8 cellular contexts compared by ENCODE assay signal in the genomic region with DNA sequence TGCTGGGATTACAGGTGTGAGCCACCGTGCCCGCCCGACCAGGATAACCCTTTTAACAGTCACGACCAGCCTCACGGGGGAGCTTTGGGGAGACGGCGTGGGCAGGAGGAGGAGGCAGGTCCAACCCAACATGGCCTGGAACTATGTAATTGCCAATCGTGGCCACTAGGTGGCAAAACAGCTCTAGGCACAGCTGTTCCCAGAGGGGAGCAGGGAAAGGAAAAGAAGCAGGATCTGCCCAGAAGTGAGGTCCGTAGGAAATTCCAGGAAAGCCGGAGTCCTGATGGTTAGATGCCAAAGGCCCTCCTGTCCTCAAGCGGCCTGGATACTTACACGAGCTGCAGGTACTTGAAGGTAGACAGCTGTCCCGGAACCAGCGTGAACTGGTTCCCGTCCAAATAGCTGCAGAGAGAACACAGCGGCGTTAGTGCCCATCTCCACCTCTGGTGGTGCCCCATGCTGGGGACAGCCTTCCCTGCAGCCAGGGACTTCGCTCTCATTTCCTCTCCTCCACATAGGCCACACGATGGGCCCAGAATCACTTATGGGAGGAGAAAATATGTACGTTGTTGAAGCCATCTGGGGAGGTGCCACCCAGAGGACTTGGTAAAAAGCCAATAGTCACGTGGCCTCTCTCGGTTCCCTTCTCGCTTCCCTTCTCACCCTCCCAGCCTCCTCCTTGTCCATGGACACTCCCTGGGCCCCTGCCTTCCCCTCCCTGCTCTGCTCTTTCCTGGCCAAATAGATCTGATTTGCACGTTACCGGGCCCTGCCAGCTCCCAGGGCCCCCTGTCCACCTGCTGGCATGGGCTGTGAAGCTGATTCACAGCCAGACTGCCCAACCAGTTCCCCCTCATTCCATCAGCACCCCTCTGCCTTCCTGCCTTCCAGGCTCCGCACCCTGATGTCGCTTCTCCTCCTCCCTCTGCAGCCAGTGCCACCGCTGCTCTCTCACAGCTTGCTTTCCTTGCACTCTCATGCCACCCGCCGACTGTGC.
DNase-seq lines count a peak whose midpoint lies in the region; ATAC-seq and TF ChIP-seq lines count a peak whose summit lies in the region.

No MANE protein-coding gene starts in this region.

- H3K4me3 ChIP-seq in Jurkat, Clone E6-1 (ENCODE audit: low read length): no peak overlapping the region
- H3K4me3 ChIP-seq in fibroblast of the aortic adventitia (ENCODE audit: low read depth, low read length): peak overlapping the region; percentile 62
- H3K4me3 ChIP-seq in neural cell (ENCODE audit: low read length): no peak overlapping the region

- no peak overlapping the region for H3K9ac ChIP-seq in neural cell (ENCODE audit: low read length)

- H4K20me1 ChIP-seq in neural cell (ENCODE audit: insufficient read depth): no peaks in the 10 kb centered on the region

- H3K36me3 ChIP-seq in neural cell (ENCODE audit: insufficient read depth, low read length): no peaks in the 10 kb centered on the region

- H3K4me2 ChIP-seq in neural cell (ENCODE audit: low read length): no peak overlapping the region

- peak; percentile 82 for TF ChIP-seq RAD21 in neural cell (conservative IDR thresholded peaks at IDR 0.05)

- H3K79me2 ChIP-seq in neural cell (replicated peaks; ENCODE audit: insufficient read depth, low read length): no peaks in the 10 kb centered on the region

- H3K27me3 ChIP-seq in neural cell (ENCODE audit: insufficient read depth, low read depth, low read length): no peaks in the 10 kb centered on the region

- TF ChIP-seq CTCF in C4-2B (conservative IDR thresholded peaks at IDR 0.05): peak; percentile 95
- peak; percentile 87 for TF ChIP-seq CTCF in GM20000 (IDR thresholded peaks at IDR 0.05; ENCODE audit: extremely low read depth, missing control alignments)
- TF ChIP-seq CTCF in fibroblast of the aortic adventitia (IDR thresholded peaks at IDR 0.05; ENCODE audit: insufficient read depth, low read length): peak; percentile 91
- peak; percentile 84 for TF ChIP-seq CTCF in neural cell (IDR thresholded peaks at IDR 0.05; ENCODE audit: poor library complexity, severe bottlenecking)

- H3K27ac ChIP-seq in C4-2B: peak overlapping the region; percentile 17; the same call in 1 of the 2 replicates
- no peak overlapping the region for H3K27ac ChIP-seq in neural cell (ENCODE audit: low read length)

- DNase-seq in GM20000 (ENCODE audit: low spot score): peak; percentile 82
- DNase-seq in Jurkat, Clone E6-1 (ENCODE audit: low read depth, low spot score): peak; percentile 64
- DNase-seq in OCI-M2 (lab: John Stamatoyannopoulos, UW; ENCODE audit: unreplicated experiment): peak; percentile 71
- DNase-seq in activated T-cell treated with anti-CD3 and anti-CD28 coated beads, Interleukin-2, amount 50 U/mL, for 48 hours: peak; percentile 85 to 87
- DNase-seq in fibroblast of the aortic adventitia (ENCODE audit: low read depth): peak; percentile 84
- DNase-seq in stimulated activated naive CD8-positive, alpha-beta T cell treated with anti-CD3 and anti-CD28 coated beads, Interleukin-15, Interleukin-2, amounts not matched to agents 100 U/mL and 50 U/mL, for 24 hours: peak; percentile 82

- H3K9me3 ChIP-seq in neural cell (ENCODE audit: low read length): no peaks in the 10 kb centered on the region

- no peaks in the 10 kb centered on the region for H3K9me2 ChIP-seq in neural cell (ENCODE audit: insufficient read depth, low read length)

- no peaks in the 10 kb centered on the region for H3F3A ChIP-seq in neural cell (ENCODE audit: insufficient read depth, low read length, poor library complexity, severe bottlenecking)

- no peak for TF ChIP-seq EP300 in neural cell (conservative IDR thresholded peaks at IDR 0.05; ENCODE audit: poor library complexity, severe bottlenecking)

- no peak overlapping the region for H2AFZ ChIP-seq in neural cell (ENCODE audit: low read depth, low read length)

- peak; percentile 85 for ATAC-seq in stimulated activated naive CD8-positive, alpha-beta T cell treated with anti-CD3 and anti-CD28 coated beads, Interleukin-15, Interleukin-2, amounts not matched to agents 100 U/mL and 50 U/mL, for 24 hours

TF ChIP-seq in neural cell, 6 proteins besides CTCF, POLR2A, EP300 and RAD21:
- TF ChIP-seq TAF1 (IDR thresholded peaks at IDR 0.05; ENCODE audit: low read depth) (no peak), MXI1 (conservative IDR thresholded peaks at IDR 0.05; ENCODE audit: poor library complexity, severe bottlenecking) (no peak), SMC3 (conservative IDR thresholded peaks at IDR 0.05; ENCODE audit: poor library complexity) (peak; percentile 86)
- TF ChIP-seq, protein P1, sequence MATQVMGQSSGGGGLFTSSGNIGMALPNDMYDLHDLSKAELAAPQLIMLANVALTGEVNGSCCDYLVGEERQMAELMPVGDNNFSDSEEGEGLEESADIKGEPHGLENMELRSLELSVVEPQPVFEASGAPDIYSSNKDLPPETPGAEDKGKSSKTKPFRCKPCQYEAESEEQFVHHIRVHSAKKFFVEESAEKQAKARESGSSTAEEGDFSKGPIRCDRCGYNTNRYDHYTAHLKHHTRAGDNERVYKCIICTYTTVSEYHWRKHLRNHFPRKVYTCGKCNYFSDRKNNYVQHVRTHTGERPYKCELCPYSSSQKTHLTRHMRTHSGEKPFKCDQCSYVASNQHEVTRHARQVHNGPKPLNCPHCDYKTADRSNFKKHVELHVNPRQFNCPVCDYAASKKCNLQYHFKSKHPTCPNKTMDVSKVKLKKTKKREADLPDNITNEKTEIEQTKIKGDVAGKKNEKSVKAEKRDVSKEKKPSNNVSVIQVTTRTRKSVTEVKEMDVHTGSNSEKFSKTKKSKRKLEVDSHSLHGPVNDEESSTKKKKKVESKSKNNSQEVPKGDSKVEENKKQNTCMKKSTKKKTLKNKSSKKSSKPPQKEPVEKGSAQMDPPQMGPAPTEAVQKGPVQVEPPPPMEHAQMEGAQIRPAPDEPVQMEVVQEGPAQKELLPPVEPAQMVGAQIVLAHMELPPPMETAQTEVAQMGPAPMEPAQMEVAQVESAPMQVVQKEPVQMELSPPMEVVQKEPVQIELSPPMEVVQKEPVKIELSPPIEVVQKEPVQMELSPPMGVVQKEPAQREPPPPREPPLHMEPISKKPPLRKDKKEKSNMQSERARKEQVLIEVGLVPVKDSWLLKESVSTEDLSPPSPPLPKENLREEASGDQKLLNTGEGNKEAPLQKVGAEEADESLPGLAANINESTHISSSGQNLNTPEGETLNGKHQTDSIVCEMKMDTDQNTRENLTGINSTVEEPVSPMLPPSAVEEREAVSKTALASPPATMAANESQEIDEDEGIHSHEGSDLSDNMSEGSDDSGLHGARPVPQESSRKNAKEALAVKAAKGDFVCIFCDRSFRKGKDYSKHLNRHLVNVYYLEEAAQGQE (IDR thresholded peaks at IDR 0.05; ENCODE audit: borderline replicate concordance): peak; percentile 92
